Comparison of ENCODE assay signal across 16 cellular contexts in genomic region chr10:132140167-132140925, GRCh38. TPM values are rescaled to one million over a fixed set of nuclear protein-coding genes. Genes with fewer than 3 reads are reported as not detected.
DNase-seq lines count a peak whose midpoint lies in the region; ATAC-seq and TF ChIP-seq lines count a peak whose summit lies in the region.
"Had no signal": no experiment of that assay in that cellular context is flagged by ENCODE, and none has a peak within 500 bp of the region (broad histone marks: within the 10 kb centered on the region; RNA-seq: fewer than 3 reads in every experiment).

No MANE protein-coding gene starts in this region.

- H3K27ac Mint-ChIP-seq in activated CD4-positive, alpha-beta T cell treated with anti-CD3 and anti-CD28 coated beads for 36 hours, result no peak overlapping the region
- no peak overlapping the region for H3K27ac Mint-ChIP-seq in activated CD4-positive, alpha-beta T cell treated with anti-CD3 and anti-CD28 coated beads, Interleukin-2, amount 10 ng/mL, durations not matched to agents 7 days and 5 days

- H3K4me3 Mint-ChIP-seq in activated CD4-positive, alpha-beta T cell treated with anti-CD3 and anti-CD28 coated beads for 36 hours, result no peak overlapping the region
- no peak overlapping the region for H3K4me3 Mint-ChIP-seq in activated CD4-positive, alpha-beta T cell treated with anti-CD3 and anti-CD28 coated beads, Interleukin-2, amount 10 ng/mL, durations not matched to agents 7 days and 5 days

- no peaks in the 10 kb centered on the region for H3K9me3 Mint-ChIP-seq in activated CD4-positive, alpha-beta T cell treated with anti-CD3 and anti-CD28 coated beads for 36 hours (ENCODE audit: low read depth)
- no peaks in the 10 kb centered on the region for H3K9me3 Mint-ChIP-seq in activated CD4-positive, alpha-beta T cell treated with anti-CD3 and anti-CD28 coated beads, Interleukin-2, amount 10 ng/mL, durations not matched to agents 7 days and 5 days

- H3K4me1 ChIP-seq in BE2C, result no peaks in the 10 kb centered on the region
- peaks cover 0 to 13% (median 0%) of the 10 kb centered on the region in 12 donors for H3K4me1 ChIP-seq in heart left ventricle
- H3K4me1 ChIP-seq in mucosa of descending colon (ENCODE audit: low read depth), result no peaks in the 10 kb centered on the region

- H3K9me3 ChIP-seq in BE2C, result no peaks in the 10 kb centered on the region
- no peaks in the 10 kb centered on the region for H3K9me3 ChIP-seq in heart left ventricle
- no peaks in the 10 kb centered on the region for H3K9me3 ChIP-seq in mucosa of descending colon
- H3K9me3 ChIP-seq: BLaER1 had no signal

- H3K27me3 ChIP-seq in BE2C (no peaks in the 10 kb centered on the region), heart left ventricle (peaks cover 0 to 12% (median 0%) of the 10 kb centered on the region in 9 donors)

- H3K27ac ChIP-seq in heart left ventricle, result no peak overlapping the region
- H3K27ac ChIP-seq: BLaER1 had no signal

- peak; percentile 2 for DNase-seq in activated CD4-positive, alpha-beta T cell treated with anti-CD3 and anti-CD28 coated beads for 36 hours
- DNase-seq in activated CD4-positive, alpha-beta T cell treated with anti-CD3 and anti-CD28 coated beads, Interleukin-2, amount 10 ng/mL, durations not matched to agents 7 days and 5 days, result no peak
- DNase-seq in BE2C (peak; percentile 3), heart left ventricle (peak in 3 of 5 donors; percentile 18 to 44 (median 24)), mucosa of descending colon (peak in 2 of 3 donors; percentile 12 to 31), HK-2 (ENCODE audit: unreplicated experiment) (no peak), retina (no peak), sciatic nerve (ENCODE audit: low spot score) (no peak)
- DNase-seq: DMS79 treated with DMSO at 0.1 percent for 48 hours, HCEC 1CT, NCI-H1105, NCI-H1694, NCI-H524 had no signal

- no peaks in the 10 kb centered on the region for H3K4me1 Mint-ChIP-seq in activated CD4-positive, alpha-beta T cell treated with anti-CD3 and anti-CD28 coated beads for 36 hours
- no peaks in the 10 kb centered on the region for H3K4me1 Mint-ChIP-seq in activated CD4-positive, alpha-beta T cell treated with anti-CD3 and anti-CD28 coated beads, Interleukin-2, amount 10 ng/mL, durations not matched to agents 7 days and 5 days

- H3K4me3 ChIP-seq in BE2C (ENCODE audit: low read depth, low read length) (no peak overlapping the region), heart left ventricle (no peak overlapping the region), mucosa of descending colon (no peak overlapping the region)
- H3K4me3 ChIP-seq: BLaER1 had no signal

- H3K36me3 ChIP-seq in BE2C, result no peaks in the 10 kb centered on the region
- H3K36me3 ChIP-seq in heart left ventricle, result no peaks in the 10 kb centered on the region
- no peaks in the 10 kb centered on the region for H3K36me3 ChIP-seq in mucosa of descending colon (ENCODE audit: low read depth)
- H3K36me3 ChIP-seq: BLaER1 had no signal

- intact Hi-C loops in activated CD4-positive, alpha-beta T cell treated with anti-CD3 and anti-CD28 coated beads for 36 hours (cut with DNase I, micrococcal nuclease), result loop anchor here in 1 of 2 experiments (5.0 kb wide), 1 partner anchor 253 kb away; no protein-coding TSS in a partner anchor
- intact Hi-C loops in heart left ventricle (cut with DNase I), result loop anchor here (2.0 to 10.0 kb wide), 6 partner anchors 103 to 256 kb away; no protein-coding TSS in a partner anchor
- intact Hi-C loops in mucosa of descending colon (cut with DNase I, micrococcal nuclease), result loop anchor here in 1 of 2 donors (10.0 kb wide), 1 partner anchor 256 kb away; no protein-coding TSS in a partner anchor
- intact Hi-C loops in sciatic nerve (cut with DNase I), result no loop called here

- CTCF ChIA-PET in activated CD4-positive, alpha-beta T cell treated with anti-CD3 and anti-CD28 coated beads for 36 hours (lab: Charles Lee), result no interaction called here
- CTCF ChIA-PET in activated CD4-positive, alpha-beta T cell treated with anti-CD3 and anti-CD28 coated beads, Interleukin-2, amount 10 ng/mL, durations not matched to agents 7 days and 5 days (lab: Charles Lee), result no interaction called here

- no peaks in the 10 kb centered on the region for H3K36me3 Mint-ChIP-seq in activated CD4-positive, alpha-beta T cell treated with anti-CD3 and anti-CD28 coated beads for 36 hours (ENCODE audit: low read depth)
- H3K36me3 Mint-ChIP-seq in activated CD4-positive, alpha-beta T cell treated with anti-CD3 and anti-CD28 coated beads, Interleukin-2, amount 10 ng/mL, durations not matched to agents 7 days and 5 days (ENCODE audit: low read depth), result no peaks in the 10 kb centered on the region

- POLR2A ChIA-PET in activated CD4-positive, alpha-beta T cell treated with anti-CD3 and anti-CD28 coated beads for 36 hours (lab: Charles Lee), result no interaction called here
- POLR2A ChIA-PET in activated CD4-positive, alpha-beta T cell treated with anti-CD3 and anti-CD28 coated beads, Interleukin-2, amount 10 ng/mL, durations not matched to agents 7 days and 5 days (lab: Charles Lee), result no interaction called here

- peaks cover 2% of the 10 kb centered on the region for H3K27me3 Mint-ChIP-seq in activated CD4-positive, alpha-beta T cell treated with anti-CD3 and anti-CD28 coated beads for 36 hours
- peaks cover 2% of the 10 kb centered on the region for H3K27me3 Mint-ChIP-seq in activated CD4-positive, alpha-beta T cell treated with anti-CD3 and anti-CD28 coated beads, Interleukin-2, amount 10 ng/mL, durations not matched to agents 7 days and 5 days

- no peak for TF ChIP-seq POLR2A in heart left ventricle (IDR thresholded peaks at IDR 0.05)

- TF ChIP-seq CTCF in BE2C (IDR thresholded peaks at IDR 0.05; ENCODE audit: low read depth, low read length) (no peak), heart left ventricle (IDR thresholded peaks at IDR 0.05) (no peak), mucosa of descending colon (IDR thresholded peaks at IDR 0.05) (no peak)

- ATAC-seq in activated CD4-positive, alpha-beta T cell treated with anti-CD3 and anti-CD28 coated beads for 36 hours, result no peak
- ATAC-seq in heart left ventricle (no peak), mucosa of descending colon (no peak), sciatic nerve (no peak)
- ATAC-seq: Panc1 had no signal

- WGBS in heart left ventricle, 4 donors, result 91 to 94% (median 91%) methylated on average over 26 to 42 of the region's 42 CpGs

RNA-seq across cellular contexts. Expression of gene DPYSL4, which starts 46.4 kb away (rescaled TPM):
- 10 to 100 TPM; 15.0 to 15.2 TPM for total RNA-seq in activated CD4-positive, alpha-beta T cell treated with anti-CD3 and anti-CD28 coated beads for 36 hours
- 1 to 10 TPM; 1.2 to 1.6 TPM for total RNA-seq in activated CD4-positive, alpha-beta T cell treated with anti-CD3 and anti-CD28 coated beads, Interleukin-2, amount 10 ng/mL, durations not matched to agents 7 days and 5 days
- polyA plus RNA-seq in BE2C (2012; ENCODE audit: insufficient read depth, insufficient read length, low read depth), result 15.0 TPM
- 100 to 1,000 TPM in 1 of 9 donors, 10 to 100 TPM in 8; 13.2 to 127 (median 45.9) TPM for total RNA-seq in heart left ventricle
- polyA plus RNA-seq in heart left ventricle, result 10 to 100 TPM in 1 of 2 donors, 1 to 10 TPM in 1; 4.0 to 33.1 TPM
- total RNA-seq in mucosa of descending colon, result 1 to 10 TPM in 1 of 3 donors, under 1 TPM in 2; 0.46 to 1.3 (median 0.55) TPM
- total RNA-seq in sciatic nerve, result 0.31 TPM
- total RNA-seq: HT1080 had no signal

Comparison
In these comparisons a context has a peak if more than half of its experiments do, and no peak if none do; other contexts are left out.
1. DNase-seq: peak in activated CD4-positive, alpha-beta T cell treated with anti-CD3 and anti-CD28 coated beads for 36 hours (single experiment), BE2C (single experiment), heart left ventricle (3 of 5) and mucosa of descending colon (2 of 3); none in activated CD4-positive, alpha-beta T cell treated with anti-CD3 and anti-CD28 coated beads, Interleukin-2, amount 10 ng/mL, durations not matched to agents 7 days and 5 days (single experiment), HK-2 (single experiment), retina (single experiment) and sciatic nerve (single experiment).
2. RNA of gene DPYSL4, which starts 46.4 kb away (total RNA-seq): 13.2 to 127 TPM in heart left ventricle and 15.0 to 15.2 TPM in activated CD4-positive, alpha-beta T cell treated with anti-CD3 and anti-CD28 coated beads for 36 hours; 1.2 to 1.6 TPM in activated CD4-positive, alpha-beta T cell treated with anti-CD3 and anti-CD28 coated beads, Interleukin-2, amount 10 ng/mL, durations not matched to agents 7 days and 5 days, 0.46 to 1.3 TPM in mucosa of descending colon and 0.31 TPM in sciatic nerve (single experiment); every median in the first group is over 4 times any median in the second.